ENCODE assay signal across 20 cellular contexts in genomic region chr6:19337103-19337502, GRCh38.
DNase-seq lines count a peak whose midpoint lies in the region; ATAC-seq, FAIRE-seq and TF ChIP-seq lines count a peak whose summit lies in the region.
"Had no signal": no experiment of that assay in that cellular context is flagged by ENCODE, and none has a peak within 500 bp of the region (broad histone marks: within the 10 kb centered on the region; RNA-seq: fewer than 3 reads in every experiment).

No MANE protein-coding gene starts in this region.

- H3K9me3 Mint-ChIP-seq in astrocyte (ENCODE audit: unreplicated experiment), result no peaks in the 10 kb centered on the region
- H3K9me3 Mint-ChIP-seq: H9 had no signal

- peaks cover 3% of the 10 kb centered on the region for H3K4me1 Mint-ChIP-seq in astrocyte (ENCODE audit: low read depth, unreplicated experiment)
- H3K4me1 Mint-ChIP-seq: CD4-positive, CD25-positive, alpha-beta regulatory T cell; CD8-positive, alpha-beta memory T cell had no signal

- TF ChIP-seq EP300 in upper lobe of left lung (IDR thresholded peaks at IDR 0.05), result no peak

- H3K27me3 Mint-ChIP-seq in astrocyte (ENCODE audit: low read depth, unreplicated experiment), result no peaks in the 10 kb centered on the region
- H3K27me3 Mint-ChIP-seq: CD4-positive, CD25-positive, alpha-beta regulatory T cell; CD8-positive, alpha-beta memory T cell; IgD-negative memory B cell had no signal

- no peaks in the 10 kb centered on the region for H3K36me3 Mint-ChIP-seq in astrocyte (ENCODE audit: low read depth, unreplicated experiment)
- H3K36me3 Mint-ChIP-seq: CD4-positive, CD25-positive, alpha-beta regulatory T cell; CD8-positive, alpha-beta memory T cell; IgD-negative memory B cell had no signal

- no peak overlapping the region for H3K4me2 ChIP-seq in astrocyte (ENCODE audit: low read length)

- H3K27ac Mint-ChIP-seq in astrocyte (ENCODE audit: unreplicated experiment), result no peak overlapping the region
- H3K27ac Mint-ChIP-seq: CD4-positive, CD25-positive, alpha-beta regulatory T cell; CD8-positive, alpha-beta memory T cell; H9; IgD-negative memory B cell had no signal

- no peaks in the 10 kb centered on the region for H4K20me1 ChIP-seq in astrocyte (ENCODE audit: insufficient read depth, low read length)

- 63 to 73% methylated on average over 6 of the region's 6 CpGs for WGBS in upper lobe of left lung, 2 donors

- TF ChIP-seq CTCF in astrocyte (IDR thresholded peaks at IDR 0.05; ENCODE audit: insufficient read depth, low read depth, low read length) (no peak), upper lobe of left lung (IDR thresholded peaks at IDR 0.05) (no peak)

- ATAC-seq in upper lobe of left lung (ENCODE audit: low FRiP score in 2 of 2) (no peak), HG02798 (IDR thresholded peaks at IDR 0.05; ENCODE audit: poor library complexity, unreplicated experiment) (no peak)
- ATAC-seq: HepG2 had no signal

- H3K36me3 ChIP-seq in astrocyte (ENCODE audit: insufficient read depth, low read length) (no peaks in the 10 kb centered on the region), upper lobe of left lung (no peaks in the 10 kb centered on the region)
- H3K36me3 ChIP-seq: BE2C had no signal

- no peaks in the 10 kb centered on the region for H3K79me2 ChIP-seq in astrocyte (ENCODE audit: insufficient read depth, low read length)

- no peak for TF ChIP-seq POLR2A in upper lobe of left lung (IDR thresholded peaks at IDR 0.05)

- no peak overlapping the region for H2AFZ ChIP-seq in astrocyte (ENCODE audit: low read depth, low read length)

- H3K27ac ChIP-seq in astrocyte (ENCODE audit: low read depth, low read length) (no peak overlapping the region), upper lobe of left lung (no peak overlapping the region)

- no peak overlapping the region for H3K4me3 Mint-ChIP-seq in astrocyte (ENCODE audit: unreplicated experiment)
- H3K4me3 Mint-ChIP-seq: CD4-positive, CD25-positive, alpha-beta regulatory T cell; CD8-positive, alpha-beta memory T cell; H9; IgD-negative memory B cell had no signal

- FAIRE-seq in astrocyte (lab: Jason Lieb, UNC), result no peak
- FAIRE-seq: A204.1, G401.6, GM12891, GM19239, HepG2 had no signal

- H3K9me3 ChIP-seq in astrocyte (ENCODE audit: insufficient read depth, low read depth, low read length) (no peaks in the 10 kb centered on the region), upper lobe of left lung (no peaks in the 10 kb centered on the region)
- H3K9me3 ChIP-seq: BE2C had no signal

- H3K27me3 ChIP-seq in astrocyte (ENCODE audit: insufficient read depth, low read length) (no peaks in the 10 kb centered on the region), upper lobe of left lung (no peaks in the 10 kb centered on the region)
- H3K27me3 ChIP-seq: BE2C had no signal

- peak; percentile 50 for DNase-seq in OCI-M1 (lab: John Stamatoyannopoulos, UW)
- peak; percentile 23 for DNase-seq in astrocyte (ENCODE audit: low read depth)
- DNase-seq in iPS-NIHi7 (ENCODE audit: extremely low spot score), result peak; percentile 48
- no peak for DNase-seq in upper lobe of left lung
- DNase-seq in NCI-H526 treated with DMSO at 0.1 percent for 48 hours (lab: John Stamatoyannopoulos, UW), result no peak
- DNase-seq in NCI-H2171 treated with DMSO at 0.1 percent for 48 hours (lab: John Stamatoyannopoulos, UW), result no peak
- DNase-seq: ACHN; BE2C; C1 segment of cervical spinal cord; CD4-positive, CD25-positive, alpha-beta regulatory T cell; CD8-positive, alpha-beta memory T cell; COR-L47; H9 had no signal

- no peak overlapping the region for H3K9ac ChIP-seq in astrocyte (ENCODE audit: low read length)

- H3K4me3 ChIP-seq in astrocyte (ENCODE audit: insufficient read depth, low read depth, low read length) (no peak overlapping the region), upper lobe of left lung (no peak overlapping the region)

- H3K4me1 ChIP-seq in astrocyte (ENCODE audit: insufficient read depth, low read length) (peaks cover 4% of the 10 kb centered on the region), upper lobe of left lung (no peaks in the 10 kb centered on the region)
- H3K4me1 ChIP-seq: BE2C had no signal

Comparison
In these comparisons a context has a peak if more than half of its experiments do, and no peak if none do; other contexts are left out.
1. DNase-seq: peak in OCI-M1 (single experiment), astrocyte (single experiment) and iPS-NIHi7 (single experiment); none in upper lobe of left lung (0 of 2), NCI-H526 treated with DMSO at 0.1 percent for 48 hours (single experiment) and NCI-H2171 treated with DMSO at 0.1 percent for 48 hours (single experiment).